In the genomic region with DNA sequence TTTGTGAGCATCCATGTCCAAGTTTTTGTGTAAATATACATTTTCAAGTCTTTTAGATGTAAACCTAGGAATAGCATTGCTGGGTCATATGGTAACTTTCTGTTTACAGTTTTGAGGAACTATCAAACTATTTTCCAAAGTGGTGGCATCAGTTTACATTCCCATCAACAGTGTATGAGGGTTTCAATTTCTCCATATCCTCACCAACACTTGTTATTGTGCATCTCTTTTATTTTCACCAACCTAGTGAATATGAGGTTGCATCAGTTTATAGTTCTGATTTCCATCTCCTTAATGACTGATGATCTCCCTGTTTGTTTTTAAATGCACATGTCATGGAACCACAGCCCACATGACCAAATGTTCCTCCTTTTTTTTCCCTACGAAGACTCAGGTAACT, we compare ENCODE assay signal across 8 cellular contexts.
"Had no signal": no experiment of that assay in that cellular context is flagged by ENCODE, and none has a peak within 500 bp of the region (broad histone marks: within the 10 kb centered on the region; RNA-seq: fewer than 3 reads in every experiment).

No MANE protein-coding gene starts in this region.

- ATAC-seq: GM12878 had no signal

- DNase-seq: GDM1, GF-D8 had no signal

- FAIRE-seq: G401.6, GM12878, GM12891, GM12892, GM18507, GM19239 had no signal

- H3K4me3 ChIP-seq: GM12878 had no signal
